In genomic region chr20:25854666-25855065, GRCh38 we compare ENCODE assay signal across 8 cellular contexts.
DNase-seq lines count a peak whose midpoint lies in the region; ATAC-seq and TF ChIP-seq lines count a peak whose summit lies in the region.
"Not testable (repeated sequence)": the region's sequence is repeated elsewhere in the genome, so short reads cannot be mapped to it uniquely, and the experiment has no call there.

No MANE protein-coding gene starts in this region.

- not testable (repeated sequence) for ATAC-seq in CD4-positive, alpha-beta T cell (ENCODE audit: poor library complexity); naive B cell (ENCODE audit: low read depth in 2 of 2); gastrocnemius medialis; thoracic aorta (ENCODE audit: insufficient number of reproducible peaks, low FRiP score, low read depth)

- not testable (repeated sequence) for TF ChIP-seq CTCF in CD4-positive, alpha-beta T cell (IDR thresholded peaks at IDR 0.05); LNCaP clone FGC (IDR thresholded peaks at IDR 0.05; ENCODE audit: control insufficient read depth, extremely low read depth, insufficient read depth); epithelial cell of proximal tubule (conservative IDR thresholded peaks at IDR 0.05; ENCODE audit: low read depth, low read length); gastrocnemius medialis (IDR thresholded peaks at IDR 0.05 in 4 of 5, conservative IDR thresholded peaks at IDR 0.05 in 1 of 5); thoracic aorta (IDR thresholded peaks at IDR 0.05)

- DNase-seq in CD4-positive, alpha-beta T cell; LNCaP clone FGC (ENCODE audit: low read depth); activated CD4-positive, alpha-beta T cell treated with anti-CD3 and anti-CD28 coated beads, Interleukin-2, amount 10 ng/mL, durations not matched to agents 7 days and 5 days; activated naive CD4-positive, alpha-beta T cell treated with anti-CD3 and anti-CD28 coated beads, Interleukin-2, amount 10 ng/mL, durations not matched to agents 7 days and 5 days; epithelial cell of proximal tubule (ENCODE audit: low read depth); naive B cell; thoracic aorta (ENCODE audit: low spot score): not testable (repeated sequence)
- peak in 1 of 2 donors; percentile 8 for DNase-seq in gastrocnemius medialis

- not testable (repeated sequence) for H3K27ac Mint-ChIP-seq in CD4-positive, alpha-beta T cell; activated naive CD4-positive, alpha-beta T cell treated with anti-CD3 and anti-CD28 coated beads, Interleukin-2, amount 10 ng/mL, durations not matched to agents 7 days and 5 days
- peak overlapping the region; percentile 31 for H3K27ac Mint-ChIP-seq in activated CD4-positive, alpha-beta T cell treated with anti-CD3 and anti-CD28 coated beads, Interleukin-2, amount 10 ng/mL, durations not matched to agents 7 days and 5 days
- H3K27ac Mint-ChIP-seq in naive B cell: peak overlapping the region in 3 of 6 donors; percentile 20 to 40 (median 39)

- not testable (repeated sequence) for H3K36me3 ChIP-seq in gastrocnemius medialis, thoracic aorta

- peaks cover 66% of the 10 kb centered on the region for H3K27me3 Mint-ChIP-seq in CD4-positive, alpha-beta T cell
- H3K27me3 Mint-ChIP-seq in activated CD4-positive, alpha-beta T cell treated with anti-CD3 and anti-CD28 coated beads, Interleukin-2, amount 10 ng/mL, durations not matched to agents 7 days and 5 days: peaks cover 23% of the 10 kb centered on the region
- peaks cover 62% of the 10 kb centered on the region for H3K27me3 Mint-ChIP-seq in activated naive CD4-positive, alpha-beta T cell treated with anti-CD3 and anti-CD28 coated beads, Interleukin-2, amount 10 ng/mL, durations not matched to agents 7 days and 5 days
- peaks cover 50 to 87% (median 74%) of the 10 kb centered on the region in 3 donors for H3K27me3 Mint-ChIP-seq in naive B cell

- H3K27me3 ChIP-seq in CD4-positive, alpha-beta T cell (ENCODE audit: control insufficient read depth, insufficient read depth, low read length): peaks cover 34% of the 10 kb centered on the region
- H3K27me3 ChIP-seq in gastrocnemius medialis; thoracic aorta (replicated peaks; ENCODE audit: insufficient read depth): not testable (repeated sequence)

- in situ Hi-C loops in gastrocnemius medialis (cut with MboI; ENCODE audit: low sequenced_read_pairs in 4 of 4): loop anchor here in 3 of 4 donors (25.0 kb wide), 2 partner anchors 167 to 242 kb away; partner anchors contain the start of genes ZNF337 (in 3 of the 3) and NANP (in 2 of the 3)

- intact Hi-C loops in CD4-positive, alpha-beta T cell (cut with DNase I, micrococcal nuclease); gastrocnemius medialis (cut with DNase I; ENCODE audit: low total_unique reads): not testable (repeated sequence)

- H3K9me3 ChIP-seq in CD4-positive, alpha-beta T cell (ENCODE audit: control insufficient read depth, low read length); gastrocnemius medialis; thoracic aorta: not testable (repeated sequence)

- H3K4me3 ChIP-seq in LNCaP clone FGC (ENCODE audit: low read depth, low read length): peak overlapping the region; percentile 67
- peak overlapping the region; percentile 54 for H3K4me3 ChIP-seq in epithelial cell of proximal tubule (ENCODE audit: low read depth, low read length)
- peak overlapping the region; percentile 76 to 96 (median 80) for H3K4me3 ChIP-seq in gastrocnemius medialis
- peak overlapping the region; percentile 89 for H3K4me3 ChIP-seq in thoracic aorta

- TF ChIP-seq POLR2A in gastrocnemius medialis (IDR thresholded peaks at IDR 0.05): not testable (repeated sequence)

- POLR2A ChIA-PET in CD4-positive, alpha-beta T cell (lab: Charles Lee); activated CD4-positive, alpha-beta T cell treated with anti-CD3 and anti-CD28 coated beads, Interleukin-2, amount 10 ng/mL, durations not matched to agents 7 days and 5 days (lab: Charles Lee): not testable (repeated sequence)

- H3K36me3 Mint-ChIP-seq in CD4-positive, alpha-beta T cell (ENCODE audit: low read depth); activated CD4-positive, alpha-beta T cell treated with anti-CD3 and anti-CD28 coated beads, Interleukin-2, amount 10 ng/mL, durations not matched to agents 7 days and 5 days (ENCODE audit: low read depth); activated naive CD4-positive, alpha-beta T cell treated with anti-CD3 and anti-CD28 coated beads, Interleukin-2, amount 10 ng/mL, durations not matched to agents 7 days and 5 days: not testable (repeated sequence)
- H3K36me3 Mint-ChIP-seq in naive B cell: peaks cover 0 to 33% of the 10 kb centered on the region in 2 donors

- not testable (repeated sequence) for H3K27ac ChIP-seq in CD4-positive, alpha-beta T cell (ENCODE audit: low read depth, low read length); gastrocnemius medialis; thoracic aorta

- H3K4me1 ChIP-seq in gastrocnemius medialis: peaks cover 14 to 24% of the 10 kb centered on the region in 2 donors
- peaks cover 5 to 13% of the 10 kb centered on the region in 2 donors for H3K4me1 ChIP-seq in thoracic aorta (ENCODE audit: control insufficient read depth in 1 of 2, low read depth in 2 of 2)

- H3K4me3 Mint-ChIP-seq in CD4-positive, alpha-beta T cell: peak overlapping the region; percentile 91
- peak overlapping the region; percentile 79 for H3K4me3 Mint-ChIP-seq in activated CD4-positive, alpha-beta T cell treated with anti-CD3 and anti-CD28 coated beads, Interleukin-2, amount 10 ng/mL, durations not matched to agents 7 days and 5 days
- peak overlapping the region; percentile 83 for H3K4me3 Mint-ChIP-seq in activated naive CD4-positive, alpha-beta T cell treated with anti-CD3 and anti-CD28 coated beads, Interleukin-2, amount 10 ng/mL, durations not matched to agents 7 days and 5 days
- peak overlapping the region in 5 of 8 donors; percentile 50 to 94 (median 83) for H3K4me3 Mint-ChIP-seq in naive B cell

- peaks cover 20% of the 10 kb centered on the region for H3K4me1 Mint-ChIP-seq in CD4-positive, alpha-beta T cell (ENCODE audit: low read depth)
- H3K4me1 Mint-ChIP-seq in activated CD4-positive, alpha-beta T cell treated with anti-CD3 and anti-CD28 coated beads, Interleukin-2, amount 10 ng/mL, durations not matched to agents 7 days and 5 days: peaks cover 25% of the 10 kb centered on the region
- peaks cover 27% of the 10 kb centered on the region for H3K4me1 Mint-ChIP-seq in activated naive CD4-positive, alpha-beta T cell treated with anti-CD3 and anti-CD28 coated beads, Interleukin-2, amount 10 ng/mL, durations not matched to agents 7 days and 5 days
- H3K4me1 Mint-ChIP-seq in naive B cell: peaks cover 32 to 43% (median 32%) of the 10 kb centered on the region in 3 donors

- CTCF ChIA-PET in CD4-positive, alpha-beta T cell (lab: Charles Lee); activated CD4-positive, alpha-beta T cell treated with anti-CD3 and anti-CD28 coated beads, Interleukin-2, amount 10 ng/mL, durations not matched to agents 7 days and 5 days (lab: Charles Lee); activated naive CD4-positive, alpha-beta T cell treated with anti-CD3 and anti-CD28 coated beads, Interleukin-2, amount 10 ng/mL, durations not matched to agents 7 days and 5 days (lab: Charles Lee): not testable (repeated sequence)

- not testable (repeated sequence) for H3K9me3 Mint-ChIP-seq in CD4-positive, alpha-beta T cell; activated CD4-positive, alpha-beta T cell treated with anti-CD3 and anti-CD28 coated beads, Interleukin-2, amount 10 ng/mL, durations not matched to agents 7 days and 5 days; activated naive CD4-positive, alpha-beta T cell treated with anti-CD3 and anti-CD28 coated beads, Interleukin-2, amount 10 ng/mL, durations not matched to agents 7 days and 5 days
- H3K9me3 Mint-ChIP-seq in naive B cell: peaks cover 0 to 11% (median 2%) of the 10 kb centered on the region in 7 donors
